In genomic region chr22:34570408-34570807, GRCh38 we compare ENCODE assay signal across 1 cellular context.
TF ChIP-seq lines count a peak whose summit lies in the region.

No MANE protein-coding gene starts in this region.

TF ChIP-seq in HepG2, 621 proteins besides CTCF, POLR2A, EP300 and RAD21 (continued from another document):
- TF ChIP-seq, protein P1, sequence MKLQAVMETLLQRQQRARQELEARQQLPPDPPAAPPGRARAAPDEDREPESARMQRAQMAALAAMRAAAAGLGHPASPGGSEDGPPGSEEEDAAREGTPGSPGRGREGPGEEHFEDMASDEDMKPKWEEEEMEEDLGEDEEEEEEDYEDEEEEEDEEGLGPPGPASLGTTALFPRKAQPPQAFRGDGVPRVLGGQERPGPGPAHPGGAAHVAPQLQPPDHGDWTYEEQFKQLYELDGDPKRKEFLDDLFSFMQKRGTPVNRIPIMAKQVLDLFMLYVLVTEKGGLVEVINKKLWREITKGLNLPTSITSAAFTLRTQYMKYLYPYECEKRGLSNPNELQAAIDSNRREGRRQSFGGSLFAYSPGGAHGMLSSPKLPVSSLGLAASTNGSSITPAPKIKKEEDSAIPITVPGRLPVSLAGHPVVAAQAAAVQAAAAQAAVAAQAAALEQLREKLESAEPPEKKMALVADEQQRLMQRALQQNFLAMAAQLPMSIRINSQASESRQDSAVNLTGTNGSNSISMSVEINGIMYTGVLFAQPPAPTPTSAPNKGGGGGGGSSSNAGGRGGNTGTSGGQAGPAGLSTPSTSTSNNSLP (IDR thresholded peaks at IDR 0.05; ENCODE audit: low read depth, low read length): no peak
- TF ChIP-seq KLF16 (CRISPR knock-in tag; IDR thresholded peaks at IDR 0.05) (no peak), ZFP37 (CRISPR knock-in tag; IDR thresholded peaks at IDR 0.05; ENCODE audit: borderline replicate concordance) (no peak), RORA (CRISPR knock-in tag; IDR thresholded peaks at IDR 0.05) (no peak), ZNF251 (CRISPR knock-in tag; IDR thresholded peaks at IDR 0.05) (no peak), HDAC6 (IDR thresholded peaks at IDR 0.05; ENCODE audit: low read depth, low read length) (no peak), GPBP1L1 (CRISPR knock-in tag; IDR thresholded peaks at IDR 0.05) (no peak), ZFP90 (CRISPR knock-in tag; IDR thresholded peaks at IDR 0.05; ENCODE audit: borderline replicate concordance) (no peak), FOXK2 (IDR thresholded peaks at IDR 0.05) (no peak)
